ENCODE assay signal across 1 cellular context in the genomic region with DNA sequence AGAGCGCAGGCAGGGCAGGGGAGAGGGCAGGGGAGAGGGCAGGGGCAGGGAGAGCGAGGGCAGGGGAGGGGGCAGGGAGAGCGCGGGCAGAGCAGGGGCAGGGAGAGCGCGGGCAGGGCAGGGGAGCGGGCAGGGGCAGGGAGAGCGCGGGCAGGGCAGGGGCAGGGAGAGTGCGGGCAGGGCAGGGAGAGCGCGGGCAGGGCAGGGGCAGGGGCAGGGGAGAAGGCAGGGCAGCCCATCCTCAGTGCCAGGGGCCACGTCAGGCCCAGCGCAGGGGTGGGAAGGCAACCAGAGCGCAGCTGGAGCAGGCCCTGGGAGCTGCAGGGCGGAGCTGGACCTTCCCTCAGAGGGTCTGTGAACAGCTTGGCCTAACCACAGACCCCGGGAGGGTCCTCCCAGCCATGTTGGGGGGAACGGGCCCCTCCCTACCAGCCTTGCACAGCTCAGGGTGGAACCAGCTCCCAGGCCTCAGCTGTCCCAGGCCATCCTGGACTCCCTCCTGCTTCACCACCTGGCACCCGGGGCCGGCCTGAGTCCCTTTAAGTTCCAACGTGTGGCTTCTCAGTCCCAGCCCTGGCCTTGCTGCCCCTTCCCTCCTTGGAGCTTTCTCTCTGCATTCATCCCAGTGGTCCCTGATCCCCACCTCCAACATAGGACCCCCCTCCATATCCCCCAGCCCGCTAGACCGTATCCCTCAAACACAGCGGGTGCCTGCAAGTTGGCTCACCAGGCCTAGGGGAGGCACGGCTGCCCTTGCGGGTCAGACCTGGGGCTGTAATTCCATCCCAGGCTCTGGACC.
TF ChIP-seq lines count a peak whose summit lies in the region.

No MANE protein-coding gene starts in this region.

TF ChIP-seq in H1, 55 proteins besides CTCF, POLR2A, EP300 and RAD21:
- TF ChIP-seq NRF1 (IDR thresholded peaks at IDR 0.05; ENCODE audit: low read depth, low read length) (no peak), TBP (IDR thresholded peaks at IDR 0.05; ENCODE audit: low read depth, low read length) (no peak), RBBP5 (IDR thresholded peaks at IDR 0.05; ENCODE audit: borderline replicate concordance, low read depth, low read length) (no peak), CHD1 (IDR thresholded peaks at IDR 0.05; ENCODE audit: low read depth, low read length) (no peak), RFX5 (IDR thresholded peaks at IDR 0.05; ENCODE audit: borderline replicate concordance, low read depth, low read length) (no peak), RXRA (IDR thresholded peaks at IDR 0.05; ENCODE audit: insufficient read depth, low read depth, low read length) (no peak), ZNF274 (IDR thresholded peaks at IDR 0.05; ENCODE audit: borderline replicate concordance, extremely low read depth, low read length) (no peak), YY1 (IDR thresholded peaks at IDR 0.05; ENCODE audit: low read depth, low read length) (no peak), POU5F1 (IDR thresholded peaks at IDR 0.05; ENCODE audit: low read depth, low read length) (no peak), BCL11A (IDR thresholded peaks at IDR 0.05; ENCODE audit: low read depth in 2 of 2, low read length in 2 of 2) (no peak), KDM4A (IDR thresholded peaks at IDR 0.05; ENCODE audit: low read depth, low read length, severe bottlenecking) (no peak), GTF2F1 (IDR thresholded peaks at IDR 0.05; ENCODE audit: borderline replicate concordance, low read depth, low read length) (no peak)
- TF ChIP-seq, protein P1, sequence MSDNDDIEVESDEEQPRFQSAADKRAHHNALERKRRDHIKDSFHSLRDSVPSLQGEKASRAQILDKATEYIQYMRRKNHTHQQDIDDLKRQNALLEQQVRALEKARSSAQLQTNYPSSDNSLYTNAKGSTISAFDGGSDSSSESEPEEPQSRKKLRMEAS (IDR thresholded peaks at IDR 0.05), result no peak
- TF ChIP-seq, protein P2, sequence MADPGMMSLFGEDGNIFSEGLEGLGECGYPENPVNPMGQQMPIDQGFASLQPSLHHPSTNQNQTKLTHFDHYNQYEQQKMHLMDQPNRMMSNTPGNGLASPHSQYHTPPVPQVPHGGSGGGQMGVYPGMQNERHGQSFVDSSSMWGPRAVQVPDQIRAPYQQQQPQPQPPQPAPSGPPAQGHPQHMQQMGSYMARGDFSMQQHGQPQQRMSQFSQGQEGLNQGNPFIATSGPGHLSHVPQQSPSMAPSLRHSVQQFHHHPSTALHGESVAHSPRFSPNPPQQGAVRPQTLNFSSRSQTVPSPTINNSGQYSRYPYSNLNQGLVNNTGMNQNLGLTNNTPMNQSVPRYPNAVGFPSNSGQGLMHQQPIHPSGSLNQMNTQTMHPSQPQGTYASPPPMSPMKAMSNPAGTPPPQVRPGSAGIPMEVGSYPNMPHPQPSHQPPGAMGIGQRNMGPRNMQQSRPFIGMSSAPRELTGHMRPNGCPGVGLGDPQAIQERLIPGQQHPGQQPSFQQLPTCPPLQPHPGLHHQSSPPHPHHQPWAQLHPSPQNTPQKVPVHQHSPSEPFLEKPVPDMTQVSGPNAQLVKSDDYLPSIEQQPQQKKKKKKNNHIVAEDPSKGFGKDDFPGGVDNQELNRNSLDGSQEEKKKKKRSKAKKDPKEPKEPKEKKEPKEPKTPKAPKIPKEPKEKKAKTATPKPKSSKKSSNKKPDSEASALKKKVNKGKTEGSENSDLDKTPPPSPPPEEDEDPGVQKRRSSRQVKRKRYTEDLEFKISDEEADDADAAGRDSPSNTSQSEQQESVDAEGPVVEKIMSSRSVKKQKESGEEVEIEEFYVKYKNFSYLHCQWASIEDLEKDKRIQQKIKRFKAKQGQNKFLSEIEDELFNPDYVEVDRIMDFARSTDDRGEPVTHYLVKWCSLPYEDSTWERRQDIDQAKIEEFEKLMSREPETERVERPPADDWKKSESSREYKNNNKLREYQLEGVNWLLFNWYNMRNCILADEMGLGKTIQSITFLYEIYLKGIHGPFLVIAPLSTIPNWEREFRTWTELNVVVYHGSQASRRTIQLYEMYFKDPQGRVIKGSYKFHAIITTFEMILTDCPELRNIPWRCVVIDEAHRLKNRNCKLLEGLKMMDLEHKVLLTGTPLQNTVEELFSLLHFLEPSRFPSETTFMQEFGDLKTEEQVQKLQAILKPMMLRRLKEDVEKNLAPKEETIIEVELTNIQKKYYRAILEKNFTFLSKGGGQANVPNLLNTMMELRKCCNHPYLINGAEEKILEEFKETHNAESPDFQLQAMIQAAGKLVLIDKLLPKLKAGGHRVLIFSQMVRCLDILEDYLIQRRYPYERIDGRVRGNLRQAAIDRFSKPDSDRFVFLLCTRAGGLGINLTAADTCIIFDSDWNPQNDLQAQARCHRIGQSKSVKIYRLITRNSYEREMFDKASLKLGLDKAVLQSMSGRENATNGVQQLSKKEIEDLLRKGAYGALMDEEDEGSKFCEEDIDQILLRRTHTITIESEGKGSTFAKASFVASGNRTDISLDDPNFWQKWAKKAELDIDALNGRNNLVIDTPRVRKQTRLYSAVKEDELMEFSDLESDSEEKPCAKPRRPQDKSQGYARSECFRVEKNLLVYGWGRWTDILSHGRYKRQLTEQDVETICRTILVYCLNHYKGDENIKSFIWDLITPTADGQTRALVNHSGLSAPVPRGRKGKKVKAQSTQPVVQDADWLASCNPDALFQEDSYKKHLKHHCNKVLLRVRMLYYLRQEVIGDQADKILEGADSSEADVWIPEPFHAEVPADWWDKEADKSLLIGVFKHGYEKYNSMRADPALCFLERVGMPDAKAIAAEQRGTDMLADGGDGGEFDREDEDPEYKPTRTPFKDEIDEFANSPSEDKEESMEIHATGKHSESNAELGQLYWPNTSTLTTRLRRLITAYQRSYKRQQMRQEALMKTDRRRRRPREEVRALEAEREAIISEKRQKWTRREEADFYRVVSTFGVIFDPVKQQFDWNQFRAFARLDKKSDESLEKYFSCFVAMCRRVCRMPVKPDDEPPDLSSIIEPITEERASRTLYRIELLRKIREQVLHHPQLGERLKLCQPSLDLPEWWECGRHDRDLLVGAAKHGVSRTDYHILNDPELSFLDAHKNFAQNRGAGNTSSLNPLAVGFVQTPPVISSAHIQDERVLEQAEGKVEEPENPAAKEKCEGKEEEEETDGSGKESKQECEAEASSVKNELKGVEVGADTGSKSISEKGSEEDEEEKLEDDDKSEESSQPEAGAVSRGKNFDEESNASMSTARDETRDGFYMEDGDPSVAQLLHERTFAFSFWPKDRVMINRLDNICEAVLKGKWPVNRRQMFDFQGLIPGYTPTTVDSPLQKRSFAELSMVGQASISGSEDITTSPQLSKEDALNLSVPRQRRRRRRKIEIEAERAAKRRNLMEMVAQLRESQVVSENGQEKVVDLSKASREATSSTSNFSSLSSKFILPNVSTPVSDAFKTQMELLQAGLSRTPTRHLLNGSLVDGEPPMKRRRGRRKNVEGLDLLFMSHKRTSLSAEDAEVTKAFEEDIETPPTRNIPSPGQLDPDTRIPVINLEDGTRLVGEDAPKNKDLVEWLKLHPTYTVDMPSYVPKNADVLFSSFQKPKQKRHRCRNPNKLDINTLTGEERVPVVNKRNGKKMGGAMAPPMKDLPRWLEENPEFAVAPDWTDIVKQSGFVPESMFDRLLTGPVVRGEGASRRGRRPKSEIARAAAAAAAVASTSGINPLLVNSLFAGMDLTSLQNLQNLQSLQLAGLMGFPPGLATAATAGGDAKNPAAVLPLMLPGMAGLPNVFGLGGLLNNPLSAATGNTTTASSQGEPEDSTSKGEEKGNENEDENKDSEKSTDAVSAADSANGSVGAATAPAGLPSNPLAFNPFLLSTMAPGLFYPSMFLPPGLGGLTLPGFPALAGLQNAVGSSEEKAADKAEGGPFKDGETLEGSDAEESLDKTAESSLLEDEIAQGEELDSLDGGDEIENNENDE (IDR thresholded peaks at IDR 0.05; ENCODE audit: insufficient replicate concordance, low read length), result no peak
